Comparison of ENCODE assay signal across 1 cellular context in the genomic region with DNA sequence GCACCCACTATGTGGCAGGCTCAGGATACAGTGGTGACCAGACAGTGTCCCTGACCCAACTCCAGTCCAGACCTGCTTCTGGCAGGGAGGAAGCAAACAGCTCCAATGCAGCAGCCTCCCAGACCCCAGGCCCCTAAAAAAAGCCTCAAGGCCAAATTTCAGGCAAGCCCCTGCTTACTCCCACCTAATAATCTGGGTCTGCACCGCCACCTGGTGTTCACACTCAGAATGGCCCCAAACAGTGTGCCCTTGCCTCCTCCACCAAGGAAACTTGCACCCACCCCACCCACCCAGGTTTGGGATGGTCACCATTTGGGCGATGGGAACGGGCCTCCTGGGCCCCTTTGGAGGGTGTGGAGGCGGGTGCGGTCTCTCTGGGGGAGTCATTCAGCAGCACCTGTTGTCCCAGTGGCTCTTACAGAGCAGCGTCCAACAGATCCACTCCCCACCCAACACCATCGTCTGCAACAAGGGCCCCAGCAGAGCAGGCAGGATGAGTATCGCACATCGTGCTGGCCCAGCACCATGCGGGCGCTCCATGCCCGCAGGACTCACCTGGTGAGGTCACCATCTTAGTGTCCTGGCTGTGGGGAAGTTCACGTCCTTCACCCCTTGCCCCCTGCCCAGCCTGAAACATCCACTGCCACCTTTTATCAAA.
TF ChIP-seq lines count a peak whose summit lies in the region.

No MANE protein-coding gene starts in this region.

TF ChIP-seq in K562, 482 proteins besides CTCF, POLR2A, EP300 and RAD21:
- TF ChIP-seq ZNF644 (tag; IDR thresholded peaks at IDR 0.05; ENCODE audit: low read depth) = no peak
- TF ChIP-seq PHB (CRISPR knock-in tag; IDR thresholded peaks at IDR 0.05) = no peak
- TF ChIP-seq NFIC (IDR thresholded peaks at IDR 0.05) = no peak
- peak; percentile 55; the same call in 1 of the 2 replicates for TF ChIP-seq STAG1 (CRISPR knock-in tag; IDR thresholded peaks at IDR 0.05; ENCODE audit: borderline replicate concordance)
- TF ChIP-seq SMC3 (conservative IDR thresholded peaks at IDR 0.05; ENCODE audit: insufficient read depth, low read depth, low read length) = peak; percentile 75
- TF ChIP-seq LCOR (CRISPR knock-in tag; IDR thresholded peaks at IDR 0.05) = no peak
- TF ChIP-seq RFX7 (CRISPR knock-in tag; IDR thresholded peaks at IDR 0.05) = no peak
- TF ChIP-seq DDX20 (tag; IDR thresholded peaks at IDR 0.05; ENCODE audit: low read depth) = no peak
- TF ChIP-seq WHSC1 (IDR thresholded peaks at IDR 0.05; ENCODE audit: low read length) = no peak
- peak; percentile 55 for TF ChIP-seq ZBTB7A (IDR thresholded peaks at IDR 0.05; ENCODE audit: borderline replicate concordance, control insufficient read depth, low read depth, low read length)
